In the genomic region with DNA sequence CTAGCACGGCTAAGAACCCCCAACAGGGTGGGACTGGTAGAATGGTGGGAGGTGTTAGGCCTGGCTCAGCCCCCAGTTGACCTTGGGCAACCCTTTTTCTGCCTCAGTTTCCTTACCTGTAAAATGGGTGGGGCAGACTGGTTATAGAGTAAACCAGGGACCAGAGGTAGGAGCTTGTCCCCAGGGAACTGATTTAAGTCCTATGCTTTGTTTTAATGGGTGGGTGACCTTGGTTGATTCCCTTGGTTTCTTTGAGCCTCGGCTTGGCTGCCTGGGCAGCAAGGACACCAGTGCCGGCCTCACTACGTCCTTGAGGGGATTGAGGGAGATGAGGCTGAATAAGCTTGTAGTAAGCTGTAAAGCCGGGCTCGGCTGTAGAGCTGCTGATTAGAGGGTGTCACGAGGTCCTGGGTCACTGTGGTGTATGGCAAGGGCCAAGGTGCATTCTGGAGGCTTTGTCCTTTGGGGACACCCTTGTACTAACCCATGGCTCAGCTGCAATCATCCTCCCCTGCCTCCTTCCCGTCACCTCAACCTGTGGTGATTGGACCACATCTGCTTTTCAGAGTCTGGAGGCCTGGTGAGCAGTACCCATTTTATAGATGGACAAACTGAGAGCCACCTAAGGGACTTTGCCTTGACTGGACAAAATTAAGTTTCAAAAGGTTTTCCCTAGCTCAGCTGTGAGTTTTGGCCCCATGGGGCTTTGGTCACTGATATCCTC, we compare ENCODE assay signal across 9 cellular contexts. TPM values are rescaled to one million over a fixed set of nuclear protein-coding genes. Genes with fewer than 3 reads are reported as not detected.
DNase-seq lines count a peak whose midpoint lies in the region; ATAC-seq, FAIRE-seq and TF ChIP-seq lines count a peak whose summit lies in the region.
"Had no signal": no experiment of that assay in that cellular context is flagged by ENCODE, and none has a peak within 500 bp of the region (broad histone marks: within the 10 kb centered on the region; RNA-seq: fewer than 3 reads in every experiment).

No MANE protein-coding gene starts in this region.

- H3K4me1 Mint-ChIP-seq in activated T-cell treated with anti-CD3 and anti-CD28 coated beads, Interleukin-2, amount 50 U/mL, for 72 hours (ENCODE audit: low read depth): peaks cover 49% of the 10 kb centered on the region
- H3K4me1 Mint-ChIP-seq in activated T-helper 1 cell treated with anti-CD3 and anti-CD28 coated beads, Interleukin-12 subunit alpha, Interleukin-12 subunit beta, Interleukin-2, Interleukin-4 antibody, amounts not matched to agents 30 ng/mL and 10 ng/mL and 1 ng/mL, durations not matched to agents 14 hours and 24 hours and 36 hours (ENCODE audit: low read depth): peaks cover 42% of the 10 kb centered on the region

- H3K4me1 ChIP-seq in left lung (peaks cover 28 to 84% of the 10 kb centered on the region in 2 donors), thyroid gland (peaks cover 40 to 55% of the 10 kb centered on the region in 2 donors)

- peaks cover 3 to 4% of the 10 kb centered on the region in 2 donors for H3K36me3 Mint-ChIP-seq in activated T-cell treated with anti-CD3 and anti-CD28 coated beads, Interleukin-2, amount 50 U/mL, for 72 hours (ENCODE audit: insufficient read depth in 2 of 2)
- peaks cover 28% of the 10 kb centered on the region for H3K36me3 Mint-ChIP-seq in activated T-helper 1 cell treated with anti-CD3 and anti-CD28 coated beads, Interleukin-12 subunit alpha, Interleukin-12 subunit beta, Interleukin-2, Interleukin-4 antibody, amounts not matched to agents 30 ng/mL and 10 ng/mL and 1 ng/mL, durations not matched to agents 14 hours and 24 hours and 36 hours (ENCODE audit: low read depth)

- ATAC-seq in activated T-cell treated with anti-CD3 and anti-CD28 coated beads, Interleukin-2, amount 50 U/mL, for 72 hours (replicated peaks in 1 of 2): no peak
- ATAC-seq in left lung: no peak
- no peak for ATAC-seq in GM21717 (IDR thresholded peaks at IDR 0.05; ENCODE audit: unreplicated experiment)
- ATAC-seq in HG02981 (IDR thresholded peaks at IDR 0.05; ENCODE audit: unreplicated experiment): no peak

- no peaks in the 10 kb centered on the region for H3K9me3 ChIP-seq in left lung
- H3K9me3 ChIP-seq in thyroid gland: no peaks in the 10 kb centered on the region

- intact Hi-C loops in activated T-helper 1 cell treated with anti-CD3 and anti-CD28 coated beads, Interleukin-12 subunit alpha, Interleukin-12 subunit beta, Interleukin-2, Interleukin-4 antibody, amounts not matched to agents 30 ng/mL and 10 ng/mL and 1 ng/mL, durations not matched to agents 14 hours and 24 hours and 36 hours (cut with micrococcal nuclease): loop anchor here (10.0 kb wide), 1 partner anchor 800 kb away; the partner anchor contains the start of gene CAPN7
- intact Hi-C loops in left lung (cut with DNase I) (no loop called here), thyroid gland (cut with DNase I) (no loop called here)

- TF ChIP-seq POLR2A in thyroid gland (IDR thresholded peaks at IDR 0.05): no peak
- TF ChIP-seq POLR2A in GM12892 (IDR thresholded peaks at IDR 0.05; ENCODE audit: low read depth, low read length): no peak

- no peaks in the 10 kb centered on the region for H3K27me3 Mint-ChIP-seq in activated T-cell treated with anti-CD3 and anti-CD28 coated beads, Interleukin-2, amount 50 U/mL, for 72 hours (ENCODE audit: low read depth)
- peaks cover 3% of the 10 kb centered on the region for H3K27me3 Mint-ChIP-seq in activated T-helper 1 cell treated with anti-CD3 and anti-CD28 coated beads, Interleukin-12 subunit alpha, Interleukin-12 subunit beta, Interleukin-2, Interleukin-4 antibody, amounts not matched to agents 30 ng/mL and 10 ng/mL and 1 ng/mL, durations not matched to agents 14 hours and 24 hours and 36 hours (ENCODE audit: insufficient read depth)

- H3K27me3 ChIP-seq in left lung (no peaks in the 10 kb centered on the region), thyroid gland (no peaks in the 10 kb centered on the region)

- peak overlapping the region; percentile 96 for H3K27ac Mint-ChIP-seq in activated T-cell treated with anti-CD3 and anti-CD28 coated beads, Interleukin-2, amount 50 U/mL, for 72 hours
- H3K27ac Mint-ChIP-seq in activated T-helper 1 cell treated with anti-CD3 and anti-CD28 coated beads, Interleukin-12 subunit alpha, Interleukin-12 subunit beta, Interleukin-2, Interleukin-4 antibody, amounts not matched to agents 30 ng/mL and 10 ng/mL and 1 ng/mL, durations not matched to agents 14 hours and 24 hours and 36 hours: no peak overlapping the region

- H3K4me3 Mint-ChIP-seq in activated T-cell treated with anti-CD3 and anti-CD28 coated beads, Interleukin-2, amount 50 U/mL, for 72 hours: peak overlapping the region; percentile 94
- H3K4me3 Mint-ChIP-seq in activated T-helper 1 cell treated with anti-CD3 and anti-CD28 coated beads, Interleukin-12 subunit alpha, Interleukin-12 subunit beta, Interleukin-2, Interleukin-4 antibody, amounts not matched to agents 30 ng/mL and 10 ng/mL and 1 ng/mL, durations not matched to agents 14 hours and 24 hours and 36 hours: peak overlapping the region; percentile 97

- no peaks in the 10 kb centered on the region for H3K9me3 Mint-ChIP-seq in activated T-cell treated with anti-CD3 and anti-CD28 coated beads, Interleukin-2, amount 50 U/mL, for 72 hours
- no peaks in the 10 kb centered on the region for H3K9me3 Mint-ChIP-seq in activated T-helper 1 cell treated with anti-CD3 and anti-CD28 coated beads, Interleukin-12 subunit alpha, Interleukin-12 subunit beta, Interleukin-2, Interleukin-4 antibody, amounts not matched to agents 30 ng/mL and 10 ng/mL and 1 ng/mL, durations not matched to agents 14 hours and 24 hours and 36 hours

- TF ChIP-seq CTCF in left lung (IDR thresholded peaks at IDR 0.05) (no peak), thyroid gland (IDR thresholded peaks at IDR 0.05) (no peak)

- no peak for DNase-seq in activated T-cell treated with anti-CD3 and anti-CD28 coated beads, Interleukin-2, amount 50 U/mL, for 72 hours
- no peak for DNase-seq in activated T-cell treated with anti-CD3 and anti-CD28 coated beads, Interleukin-2, amount 50 U/mL, for 48 hours
- DNase-seq in activated T-helper 1 cell treated with anti-CD3 and anti-CD28 coated beads, Interleukin-12 subunit alpha, Interleukin-12 subunit beta, Interleukin-2, Interleukin-4 antibody, amounts not matched to agents 30 ng/mL and 10 ng/mL and 1 ng/mL, durations not matched to agents 14 hours and 24 hours and 36 hours (ENCODE audit: low spot score): no peak
- DNase-seq in left lung (no peak), thyroid gland (no peak), GM12892 (ENCODE audit: insufficient read length) (no peak)

- H3K36me3 ChIP-seq in left lung (peaks cover 0 to 14% of the 10 kb centered on the region in 2 donors), thyroid gland (no peaks in the 10 kb centered on the region)

- WGBS in thyroid gland, 2 donors: 78 to 83% methylated on average over 7 to 8 of the region's 8 CpGs

- H3K27ac ChIP-seq in left lung (peak overlapping the region; percentile 53 to 97), thyroid gland (peak overlapping the region; percentile 84 to 89 (median 88))

- no peak for FAIRE-seq in GM12892 (lab: Jason Lieb, UNC)
- FAIRE-seq: colon had no signal

- H3K4me3 ChIP-seq in left lung: peak overlapping the region; percentile 80 to 90
- H3K4me3 ChIP-seq in thyroid gland (replicated peaks in 1 of 3): peak overlapping the region in 1 of 3 donors; percentile 65

RNA-seq across cellular contexts. Expression of gene SLC6A6, which starts 2.2 kb away (rescaled TPM):
- 10 to 100 TPM; 35.4 to 39.2 TPM for total RNA-seq in activated T-cell treated with anti-CD3 and anti-CD28 coated beads, Interleukin-2, amount 50 U/mL, for 72 hours
- total RNA-seq in activated T-helper 1 cell treated with anti-CD3 and anti-CD28 coated beads, Interleukin-12 subunit alpha, Interleukin-12 subunit beta, Interleukin-2, Interleukin-4 antibody, amounts not matched to agents 30 ng/mL and 10 ng/mL and 1 ng/mL, durations not matched to agents 14 hours and 24 hours and 36 hours: 45.4 and 51.2 TPM in 2 replicates
- total RNA-seq in left lung: 100 to 1,000 TPM in 1 of 2 donors, 10 to 100 TPM in 1; 32.2 to 134 TPM
- total RNA-seq in thyroid gland: 10 to 100 TPM; 42.7 to 98.0 (median 72.5) TPM
- 15.9 TPM for polyA plus RNA-seq in GM12892 (2012; ENCODE audit: missing spikeins)
